In the genomic region with DNA sequence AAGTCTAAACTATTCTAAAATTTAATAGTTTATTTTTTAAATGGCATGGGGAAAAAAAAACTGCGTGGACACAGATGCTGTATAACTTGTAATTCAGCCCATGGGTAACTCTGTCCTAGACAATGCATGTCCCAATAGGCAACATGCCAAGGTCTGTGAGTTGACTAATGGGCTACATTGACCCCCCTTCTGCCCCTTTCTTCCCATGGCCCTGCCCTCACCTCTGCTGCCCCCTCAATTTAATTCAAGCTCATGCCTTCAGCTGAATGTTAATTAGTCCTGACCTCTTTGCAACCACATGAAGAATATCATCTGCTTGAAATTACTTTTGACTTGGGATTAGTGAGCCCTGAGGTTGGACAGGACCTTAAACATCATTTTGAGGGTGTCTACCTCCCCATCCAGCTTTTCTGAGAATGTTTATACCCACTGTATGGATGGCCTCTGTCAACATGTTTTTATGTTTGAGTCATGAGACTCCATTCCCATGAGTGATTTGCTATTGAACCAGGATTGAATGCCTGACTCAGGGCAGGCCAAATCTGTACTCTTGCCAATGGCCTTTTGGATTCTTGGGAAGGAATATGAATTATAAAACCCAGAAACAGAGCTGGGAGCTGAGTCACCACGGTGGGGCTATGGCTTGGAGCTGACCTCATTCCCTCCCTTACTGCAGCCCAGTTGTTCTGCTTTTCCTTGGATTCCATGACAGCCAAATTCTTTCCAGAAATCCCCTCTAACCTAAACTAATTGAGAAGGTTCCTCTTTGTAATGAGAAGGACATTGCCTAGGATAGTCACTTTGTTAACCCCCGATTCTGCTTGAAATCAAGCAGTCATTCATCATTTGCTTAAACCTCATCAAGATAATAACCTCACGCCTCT, we compare ENCODE assay signal across 13 cellular contexts. TPM values are rescaled to one million over a fixed set of nuclear protein-coding genes. Genes with fewer than 3 reads are reported as not detected.
A peak's percentile ranks its signal among the peaks of the same experiment; 100 is the strongest.
DNase-seq lines count a peak whose midpoint lies in the region; ATAC-seq and TF ChIP-seq lines count a peak whose summit lies in the region.
"Had no signal": no experiment of that assay in that cellular context is flagged by ENCODE, and none has a peak within 500 bp of the region (broad histone marks: within the 10 kb centered on the region; RNA-seq: fewer than 3 reads in every experiment).

No MANE protein-coding gene starts in this region.

- TF ChIP-seq CTCF in BJ (IDR thresholded peaks at IDR 0.05; ENCODE audit: insufficient read depth, low read depth, low read length), result no peak
- TF ChIP-seq CTCF in RWPE2 (IDR thresholded peaks at IDR 0.05; ENCODE audit: poor library complexity, severe bottlenecking), result no peak
- no peak for TF ChIP-seq CTCF in fibroblast of mammary gland (conservative IDR thresholded peaks at IDR 0.05; ENCODE audit: control insufficient read depth, insufficient read depth, low read depth, low read length)
- TF ChIP-seq CTCF in psoas muscle (IDR thresholded peaks at IDR 0.05), result no peak

- DNase-seq in BJ (ENCODE audit: low read depth), result peak; percentile 82
- DNase-seq in RWPE2 (ENCODE audit: low spot score), result no peak
- peak; percentile 99 for DNase-seq in fibroblast of mammary gland (ENCODE audit: low read depth)
- peak in 1 of 2 donors; percentile 43 for DNase-seq in psoas muscle
- no peak for DNase-seq in NCI-H748 (lab: John Stamatoyannopoulos, UW; ENCODE audit: unreplicated experiment)
- no peak for DNase-seq in H7
- DNase-seq: activated T-cell treated with anti-CD3 and anti-CD28 coated beads, Interleukin-2, amount 50 U/mL, for 24 hours; CD8-positive, alpha-beta memory T cell; effector CD4-positive, alpha-beta T cell; NCI-H2171 treated with DMSO at 0.1 percent for 48 hours; T-helper 1 cell had no signal

- H3K36me3 ChIP-seq in BJ (ENCODE audit: control insufficient read depth, insufficient read depth, low read length) (no peaks in the 10 kb centered on the region), RWPE2 (ENCODE audit: low read depth) (no peaks in the 10 kb centered on the region), psoas muscle (ENCODE audit: insufficient read depth in 1 of 2, low read depth in 1 of 2) (no peaks in the 10 kb centered on the region), H7 (replicated peaks; ENCODE audit: control insufficient read depth, insufficient read depth, low read length) (no peaks in the 10 kb centered on the region)

- H3K27me3 ChIP-seq in BJ (ENCODE audit: control insufficient read depth, insufficient read depth, low read length) (no peaks in the 10 kb centered on the region), RWPE2 (ENCODE audit: insufficient read depth, poor library complexity, severe bottlenecking) (no peaks in the 10 kb centered on the region), psoas muscle (ENCODE audit: insufficient read depth in 3 of 3, low read length in 2 of 3) (no peaks in the 10 kb centered on the region), H7 (ENCODE audit: control insufficient read depth, insufficient read depth, low read length) (no peaks in the 10 kb centered on the region)

- 49 to 68% (median 56%) methylated on average over 4 of the region's 4 CpGs for WGBS in psoas muscle, 3 donors

- peak; percentile 47 for ATAC-seq in RWPE2 (ENCODE audit: low read depth)
- peak in 3 of 4 donors; percentile 13 to 34 (median 20) for ATAC-seq in psoas muscle
- no peak for ATAC-seq in HG03045 (IDR thresholded peaks at IDR 0.05; ENCODE audit: unreplicated experiment)
- no peak for ATAC-seq in GM18511 (IDR thresholded peaks at IDR 0.05; ENCODE audit: unreplicated experiment)

- POLR2A ChIA-PET in BJ (lab: Charles Lee), result no interaction called here

- H3K9me3 ChIP-seq in RWPE2 (ENCODE audit: severe bottlenecking), result no peaks in the 10 kb centered on the region
- H3K9me3 ChIP-seq in psoas muscle, result no peaks in the 10 kb centered on the region

- CTCF ChIA-PET in BJ (lab: Yijun Ruan, JAX), result interaction anchor here (0.6 to 8.2 kb wide), 5 partner anchors 11 to 360 kb away, joined by 3 to 65 read pairs (median 3); no protein-coding TSS in a partner anchor

- H3K4me1 ChIP-seq in RWPE2 (ENCODE audit: insufficient read depth, poor library complexity, severe bottlenecking), result no peaks in the 10 kb centered on the region
- peaks cover 11% of the 10 kb centered on the region for H3K4me1 ChIP-seq in psoas muscle

- H3K27ac ChIP-seq in RWPE2 (ENCODE audit: poor library complexity, severe bottlenecking) (no peak overlapping the region), psoas muscle (peak overlapping the region; percentile 41)

- H3K4me3 ChIP-seq in BJ (ENCODE audit: low read depth, low read length) (no peak overlapping the region), RWPE2 (ENCODE audit: severe bottlenecking) (no peak overlapping the region), fibroblast of mammary gland (ENCODE audit: control insufficient read depth, low read depth, low read length) (no peak overlapping the region), psoas muscle (no peak overlapping the region), H7 (ENCODE audit: insufficient read depth, low read depth, low read length) (no peak overlapping the region)

- intact Hi-C loops in psoas muscle (cut with DNase I), result no loop called here

RNA-seq across cellular contexts. Expression of gene PDE8A, which starts 33.5 kb away (rescaled TPM):
- 22.5 and 29.5 TPM in 2 replicates for polyA plus RNA-seq in BJ (2011; rRNA removed)
- 12.7 and 16.0 TPM in 2 replicates for polyA minus RNA-seq in BJ (2011; rRNA and poly(A)+ RNA removed)
- 10 to 100 TPM in 3 of 4 donors, 1 to 10 TPM in 1; 8.5 to 12.1 (median 11.2) TPM for total RNA-seq in psoas muscle
- 10 to 100 TPM in 2 of 3 donors, 1 to 10 TPM in 1; 6.5 to 10.5 (median 10.1) TPM for polyA plus RNA-seq in psoas muscle
- total RNA-seq in H7 (2014; rRNA removed; shearing (Covaris generic)), result 2.3 and 7.2 TPM in 2 replicates

Comparison
In these comparisons a context has a peak if more than half of its experiments do, and no peak if none do; other contexts are left out.
1. DNase-seq: peak in BJ (single experiment) and fibroblast of mammary gland (single experiment); none in RWPE2 (single experiment), NCI-H748 (single experiment) and H7 (single experiment).
2. ATAC-seq: peak in RWPE2 (single experiment) and psoas muscle (3 of 4); none in HG03045 (single experiment) and GM18511 (single experiment).